1 cellular context compared by ENCODE assay signal in genomic region chr16:69469807-69470561, GRCh38.
TF ChIP-seq lines count a peak whose summit lies in the region.

No MANE protein-coding gene starts in this region.

TF ChIP-seq in GM12878, 131 proteins besides CTCF, POLR2A, EP300 and RAD21 (continued from another document):
- peak; percentile 87 for TF ChIP-seq ATF2 (IDR thresholded peaks at IDR 0.05; ENCODE audit: low read length)
- TF ChIP-seq ATF7 (IDR thresholded peaks at IDR 0.05; ENCODE audit: low read depth), result peak; percentile 71
- TF ChIP-seq MEF2B (IDR thresholded peaks at IDR 0.05; ENCODE audit: partially characterized antibody, poor library complexity, severe bottlenecking), result peak; percentile 78
- TF ChIP-seq ZNF384 (IDR thresholded peaks at IDR 0.05; ENCODE audit: borderline replicate concordance, low read depth, low read length), result 0 out of 2 replicates have a peak, but pooled peaks have one; percentile 30
- no peak for TF ChIP-seq ZBTB33 (IDR thresholded peaks at IDR 0.05)
- peak; percentile 51 for TF ChIP-seq ZNF217 (IDR thresholded peaks at IDR 0.05)
- no peak for TF ChIP-seq ZNF622 (IDR thresholded peaks at IDR 0.05)
- peak; percentile 35 for TF ChIP-seq SMAD1 (IDR thresholded peaks at IDR 0.05; ENCODE audit: low read depth, partially characterized antibody)
- TF ChIP-seq TCF3 (IDR thresholded peaks at IDR 0.05; ENCODE audit: borderline replicate concordance, insufficient read depth, low read depth, low read length), result peak; percentile 92
- TF ChIP-seq RAD51 (IDR thresholded peaks at IDR 0.05), result no peak
- TF ChIP-seq BACH1 (IDR thresholded peaks at IDR 0.05; ENCODE audit: borderline replicate concordance), result 0 out of 2 replicates have a peak, but pooled peaks have one; percentile 23
- TF ChIP-seq IRF4 (IDR thresholded peaks at IDR 0.05; ENCODE audit: low read depth, low read length), result peak; percentile 80; the same call in 1 of the 2 replicates
- TF ChIP-seq EZH2 (IDR thresholded peaks at IDR 0.05; ENCODE audit: borderline replicate concordance, control insufficient read depth, low read depth, low read length), result no peak
- no peak for TF ChIP-seq PML (IDR thresholded peaks at IDR 0.05; ENCODE audit: low read length)
